1 cellular context compared by ENCODE assay signal in the genomic region with DNA sequence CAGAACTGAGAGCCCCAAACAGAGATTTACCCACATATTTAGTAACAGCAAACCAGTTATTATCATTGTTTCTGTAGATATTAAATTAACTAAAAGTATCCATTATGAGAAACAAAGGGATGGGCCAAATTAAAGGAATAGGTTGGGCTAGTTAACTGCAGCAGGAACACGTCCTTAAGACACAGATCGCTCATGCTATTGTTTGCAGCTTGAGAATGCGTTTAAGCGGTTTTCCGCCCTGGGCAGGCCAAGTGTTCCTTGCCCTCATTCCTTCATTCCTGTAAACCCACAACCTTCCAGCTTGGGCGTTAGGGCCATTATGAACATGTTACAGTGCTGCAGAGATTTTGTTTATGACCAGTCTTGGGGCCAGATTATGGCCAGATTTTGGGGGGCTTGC.
TF ChIP-seq lines count a peak whose summit lies in the region.

No MANE protein-coding gene starts in this region.

TF ChIP-seq in K562, 482 proteins besides CTCF, POLR2A, EP300 and RAD21:
- TF ChIP-seq TRIM28 (IDR thresholded peaks at IDR 0.05) (peak; percentile 77), CBX1 (IDR thresholded peaks at IDR 0.05; ENCODE audit: low read depth) (peak; percentile 79; the same call in 1 of the 2 replicates), CBX5 (IDR thresholded peaks at IDR 0.05; ENCODE audit: borderline replicate concordance, low read depth) (peak; percentile 96), CBX3 (IDR thresholded peaks at IDR 0.05; ENCODE audit: borderline replicate concordance in 1 of 2, low read length in 2 of 2) (peak in 1 of 2 experiments; percentile 79; a peak in 2 of 3 replicates)
